In the genomic region with DNA sequence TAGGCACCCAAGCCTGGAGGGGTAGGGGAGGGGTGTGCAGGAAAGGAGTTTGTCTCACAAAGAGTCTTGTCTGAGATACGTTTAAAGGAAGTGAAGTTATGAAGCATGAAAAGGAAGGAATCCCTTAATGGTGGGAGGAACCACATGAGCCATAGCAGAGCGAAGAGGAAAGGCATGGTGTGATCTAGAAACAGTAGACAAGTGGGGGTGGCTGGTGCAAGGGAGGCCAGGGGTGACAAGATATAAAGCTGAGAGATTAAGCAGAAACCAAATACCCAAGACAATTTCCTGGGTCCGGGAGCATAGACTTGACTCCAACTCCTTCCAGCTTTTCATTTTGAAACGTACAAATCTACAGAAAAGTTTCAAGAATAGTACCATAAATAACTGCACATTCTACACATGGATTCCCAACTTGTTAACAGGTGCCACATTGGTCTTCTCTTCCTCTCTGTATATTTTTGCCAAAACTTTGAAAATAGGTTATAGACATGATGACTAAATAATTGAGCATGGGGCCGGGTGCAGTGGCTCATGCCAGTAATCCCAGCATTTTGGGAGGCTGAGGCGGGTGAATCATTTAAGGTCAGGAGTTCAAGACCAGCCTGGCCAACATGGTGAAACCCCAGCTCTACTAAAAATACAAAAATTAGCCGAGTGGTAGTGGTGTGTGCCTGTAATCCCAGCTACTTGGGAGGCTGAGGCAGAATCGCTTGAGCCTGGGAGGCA, we compare ENCODE assay signal across 1 cellular context.
TF ChIP-seq lines count a peak whose summit lies in the region.

No MANE protein-coding gene starts in this region.

TF ChIP-seq in H1, 55 proteins besides CTCF, POLR2A, EP300 and RAD21 (continued from another document):
- TF ChIP-seq, protein P1, sequence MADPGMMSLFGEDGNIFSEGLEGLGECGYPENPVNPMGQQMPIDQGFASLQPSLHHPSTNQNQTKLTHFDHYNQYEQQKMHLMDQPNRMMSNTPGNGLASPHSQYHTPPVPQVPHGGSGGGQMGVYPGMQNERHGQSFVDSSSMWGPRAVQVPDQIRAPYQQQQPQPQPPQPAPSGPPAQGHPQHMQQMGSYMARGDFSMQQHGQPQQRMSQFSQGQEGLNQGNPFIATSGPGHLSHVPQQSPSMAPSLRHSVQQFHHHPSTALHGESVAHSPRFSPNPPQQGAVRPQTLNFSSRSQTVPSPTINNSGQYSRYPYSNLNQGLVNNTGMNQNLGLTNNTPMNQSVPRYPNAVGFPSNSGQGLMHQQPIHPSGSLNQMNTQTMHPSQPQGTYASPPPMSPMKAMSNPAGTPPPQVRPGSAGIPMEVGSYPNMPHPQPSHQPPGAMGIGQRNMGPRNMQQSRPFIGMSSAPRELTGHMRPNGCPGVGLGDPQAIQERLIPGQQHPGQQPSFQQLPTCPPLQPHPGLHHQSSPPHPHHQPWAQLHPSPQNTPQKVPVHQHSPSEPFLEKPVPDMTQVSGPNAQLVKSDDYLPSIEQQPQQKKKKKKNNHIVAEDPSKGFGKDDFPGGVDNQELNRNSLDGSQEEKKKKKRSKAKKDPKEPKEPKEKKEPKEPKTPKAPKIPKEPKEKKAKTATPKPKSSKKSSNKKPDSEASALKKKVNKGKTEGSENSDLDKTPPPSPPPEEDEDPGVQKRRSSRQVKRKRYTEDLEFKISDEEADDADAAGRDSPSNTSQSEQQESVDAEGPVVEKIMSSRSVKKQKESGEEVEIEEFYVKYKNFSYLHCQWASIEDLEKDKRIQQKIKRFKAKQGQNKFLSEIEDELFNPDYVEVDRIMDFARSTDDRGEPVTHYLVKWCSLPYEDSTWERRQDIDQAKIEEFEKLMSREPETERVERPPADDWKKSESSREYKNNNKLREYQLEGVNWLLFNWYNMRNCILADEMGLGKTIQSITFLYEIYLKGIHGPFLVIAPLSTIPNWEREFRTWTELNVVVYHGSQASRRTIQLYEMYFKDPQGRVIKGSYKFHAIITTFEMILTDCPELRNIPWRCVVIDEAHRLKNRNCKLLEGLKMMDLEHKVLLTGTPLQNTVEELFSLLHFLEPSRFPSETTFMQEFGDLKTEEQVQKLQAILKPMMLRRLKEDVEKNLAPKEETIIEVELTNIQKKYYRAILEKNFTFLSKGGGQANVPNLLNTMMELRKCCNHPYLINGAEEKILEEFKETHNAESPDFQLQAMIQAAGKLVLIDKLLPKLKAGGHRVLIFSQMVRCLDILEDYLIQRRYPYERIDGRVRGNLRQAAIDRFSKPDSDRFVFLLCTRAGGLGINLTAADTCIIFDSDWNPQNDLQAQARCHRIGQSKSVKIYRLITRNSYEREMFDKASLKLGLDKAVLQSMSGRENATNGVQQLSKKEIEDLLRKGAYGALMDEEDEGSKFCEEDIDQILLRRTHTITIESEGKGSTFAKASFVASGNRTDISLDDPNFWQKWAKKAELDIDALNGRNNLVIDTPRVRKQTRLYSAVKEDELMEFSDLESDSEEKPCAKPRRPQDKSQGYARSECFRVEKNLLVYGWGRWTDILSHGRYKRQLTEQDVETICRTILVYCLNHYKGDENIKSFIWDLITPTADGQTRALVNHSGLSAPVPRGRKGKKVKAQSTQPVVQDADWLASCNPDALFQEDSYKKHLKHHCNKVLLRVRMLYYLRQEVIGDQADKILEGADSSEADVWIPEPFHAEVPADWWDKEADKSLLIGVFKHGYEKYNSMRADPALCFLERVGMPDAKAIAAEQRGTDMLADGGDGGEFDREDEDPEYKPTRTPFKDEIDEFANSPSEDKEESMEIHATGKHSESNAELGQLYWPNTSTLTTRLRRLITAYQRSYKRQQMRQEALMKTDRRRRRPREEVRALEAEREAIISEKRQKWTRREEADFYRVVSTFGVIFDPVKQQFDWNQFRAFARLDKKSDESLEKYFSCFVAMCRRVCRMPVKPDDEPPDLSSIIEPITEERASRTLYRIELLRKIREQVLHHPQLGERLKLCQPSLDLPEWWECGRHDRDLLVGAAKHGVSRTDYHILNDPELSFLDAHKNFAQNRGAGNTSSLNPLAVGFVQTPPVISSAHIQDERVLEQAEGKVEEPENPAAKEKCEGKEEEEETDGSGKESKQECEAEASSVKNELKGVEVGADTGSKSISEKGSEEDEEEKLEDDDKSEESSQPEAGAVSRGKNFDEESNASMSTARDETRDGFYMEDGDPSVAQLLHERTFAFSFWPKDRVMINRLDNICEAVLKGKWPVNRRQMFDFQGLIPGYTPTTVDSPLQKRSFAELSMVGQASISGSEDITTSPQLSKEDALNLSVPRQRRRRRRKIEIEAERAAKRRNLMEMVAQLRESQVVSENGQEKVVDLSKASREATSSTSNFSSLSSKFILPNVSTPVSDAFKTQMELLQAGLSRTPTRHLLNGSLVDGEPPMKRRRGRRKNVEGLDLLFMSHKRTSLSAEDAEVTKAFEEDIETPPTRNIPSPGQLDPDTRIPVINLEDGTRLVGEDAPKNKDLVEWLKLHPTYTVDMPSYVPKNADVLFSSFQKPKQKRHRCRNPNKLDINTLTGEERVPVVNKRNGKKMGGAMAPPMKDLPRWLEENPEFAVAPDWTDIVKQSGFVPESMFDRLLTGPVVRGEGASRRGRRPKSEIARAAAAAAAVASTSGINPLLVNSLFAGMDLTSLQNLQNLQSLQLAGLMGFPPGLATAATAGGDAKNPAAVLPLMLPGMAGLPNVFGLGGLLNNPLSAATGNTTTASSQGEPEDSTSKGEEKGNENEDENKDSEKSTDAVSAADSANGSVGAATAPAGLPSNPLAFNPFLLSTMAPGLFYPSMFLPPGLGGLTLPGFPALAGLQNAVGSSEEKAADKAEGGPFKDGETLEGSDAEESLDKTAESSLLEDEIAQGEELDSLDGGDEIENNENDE (IDR thresholded peaks at IDR 0.05; ENCODE audit: insufficient replicate concordance, low read length) = no peak
- no peak for TF ChIP-seq PHF8 (conservative IDR thresholded peaks at IDR 0.05; ENCODE audit: low read depth, low read length)
